In the genomic region with DNA sequence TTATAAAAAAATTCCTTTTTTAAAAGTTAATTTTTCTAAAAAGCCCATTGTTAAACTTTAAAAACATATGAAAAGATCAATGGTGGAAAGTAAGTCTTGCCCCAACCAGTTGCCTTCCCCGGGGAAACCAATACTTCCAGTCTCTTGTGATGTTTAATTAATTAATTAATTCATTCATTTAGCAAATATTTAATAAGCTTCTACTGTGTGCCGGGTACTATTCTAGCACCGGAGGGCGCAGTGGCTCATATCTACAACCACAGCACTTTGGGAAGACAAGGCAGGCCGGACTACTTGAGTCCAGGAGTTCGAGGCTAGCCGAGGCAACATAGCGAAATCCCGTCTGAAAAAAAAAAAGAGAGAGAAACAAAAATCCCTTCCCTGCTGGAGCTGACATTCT, we compare ENCODE assay signal across 14 cellular contexts.
DNase-seq lines count a peak whose midpoint lies in the region; ATAC-seq and TF ChIP-seq lines count a peak whose summit lies in the region.
"Had no signal": no experiment of that assay in that cellular context is flagged by ENCODE, and none has a peak within 500 bp of the region (broad histone marks: within the 10 kb centered on the region; RNA-seq: fewer than 3 reads in every experiment).

No MANE protein-coding gene starts in this region.

- no peak overlapping the region for H3K4me2 ChIP-seq in KMS-11
- H3K4me2 ChIP-seq: smooth muscle cell had no signal

- TF ChIP-seq CTCF in KMS-11 (conservative IDR thresholded peaks at IDR 0.05; ENCODE audit: low read depth, low read length) (0 out of 2 replicates have a peak, but pooled peaks have one; percentile 13), WI38 (IDR thresholded peaks at IDR 0.05; ENCODE audit: low read depth, low read length) (0 out of 2 replicates have a peak, but pooled peaks have one; percentile 7), kidney epithelial cell (IDR thresholded peaks at IDR 0.05; ENCODE audit: insufficient read depth, low read length, poor library complexity, severe bottlenecking) (peak; percentile 11)

- H3K4me1 ChIP-seq in KMS-11 (ENCODE audit: low read depth, poor library complexity, severe bottlenecking) = no peaks in the 10 kb centered on the region
- H3K4me1 ChIP-seq: SJCRH30 had no signal

- DNase-seq in DMS 273 treated with DMSO at 0.1 percent for 48 hours (lab: John Stamatoyannopoulos, UW) (peak; percentile 5), kidney epithelial cell (ENCODE audit: low read depth) (no peak), SW480 (ENCODE audit: low spot score) (no peak)
- DNase-seq: activated CD4-positive, alpha-beta T cell treated with anti-CD3 and anti-CD28 coated beads, Interleukin-2, amount 10 ng/mL, durations not matched to agents 24 days and 14 days; activated effector memory CD4-positive, alpha-beta T cell treated with Interleukin-2 at 50 U/mL for 16 hours; Karpas-422; kidney glomerular epithelial cell; NCI-H345 had no signal

- no peak for ATAC-seq in HG02973 (IDR thresholded peaks at IDR 0.05; ENCODE audit: unreplicated experiment)
- no peak for ATAC-seq in GM18505 (IDR thresholded peaks at IDR 0.05; ENCODE audit: unreplicated experiment)

- H3K79me2 ChIP-seq in KMS-11 (ENCODE audit: insufficient read depth, low read depth) = no peaks in the 10 kb centered on the region

- no peak overlapping the region for H3K27ac ChIP-seq in KMS-11
- H3K27ac ChIP-seq: SJCRH30 had no signal

- H3K4me3 ChIP-seq in KMS-11 (IDR thresholded peaks at IDR 0.05; ENCODE audit: insufficient read depth, low read depth, low read length) = no peak overlapping the region
- no peak overlapping the region for H3K4me3 ChIP-seq in WI38 (ENCODE audit: low read depth, low read length)
- H3K4me3 ChIP-seq in kidney epithelial cell (ENCODE audit: low read depth, low read length) = no peak overlapping the region
- H3K4me3 ChIP-seq: SJCRH30, smooth muscle cell had no signal

- no peak for TF ChIP-seq POLR2A in GM18505 (IDR thresholded peaks at IDR 0.05; ENCODE audit: borderline replicate concordance, extremely low read depth, insufficient read depth, insufficient read length)

- no peak overlapping the region for H2AFZ ChIP-seq in KMS-11 (ENCODE audit: low read depth)

- no peak overlapping the region for H3K9ac ChIP-seq in KMS-11

- H3K36me3 ChIP-seq in KMS-11 (ENCODE audit: insufficient read depth) = no peaks in the 10 kb centered on the region
- H3K36me3 ChIP-seq in kidney epithelial cell (ENCODE audit: control insufficient read depth, insufficient read depth, low read length) = peaks cover 1% of the 10 kb centered on the region
- H3K36me3 ChIP-seq: SJCRH30 had no signal

- H3K27me3 ChIP-seq in KMS-11 (ENCODE audit: insufficient read depth, low read depth) (no peaks in the 10 kb centered on the region), kidney epithelial cell (ENCODE audit: control insufficient read depth, insufficient read depth, low read length) (no peaks in the 10 kb centered on the region)
- H3K27me3 ChIP-seq: SJCRH30 had no signal

- H4K20me1 ChIP-seq in KMS-11 (ENCODE audit: insufficient read depth) = no peaks in the 10 kb centered on the region
